In genomic region chr6:122609881-122610689, GRCh38 we compare ENCODE assay signal across 1 cellular context.
TF ChIP-seq lines count a peak whose summit lies in the region.

TSS of gene PKIB (plus strand) at chr6:122610405. CDS start at chr6:122717795, 107,390 bp downstream.

TF ChIP-seq in HepG2, 621 proteins besides CTCF, POLR2A, EP300 and RAD21 (continued from another document):
- TF ChIP-seq, protein P1, sequence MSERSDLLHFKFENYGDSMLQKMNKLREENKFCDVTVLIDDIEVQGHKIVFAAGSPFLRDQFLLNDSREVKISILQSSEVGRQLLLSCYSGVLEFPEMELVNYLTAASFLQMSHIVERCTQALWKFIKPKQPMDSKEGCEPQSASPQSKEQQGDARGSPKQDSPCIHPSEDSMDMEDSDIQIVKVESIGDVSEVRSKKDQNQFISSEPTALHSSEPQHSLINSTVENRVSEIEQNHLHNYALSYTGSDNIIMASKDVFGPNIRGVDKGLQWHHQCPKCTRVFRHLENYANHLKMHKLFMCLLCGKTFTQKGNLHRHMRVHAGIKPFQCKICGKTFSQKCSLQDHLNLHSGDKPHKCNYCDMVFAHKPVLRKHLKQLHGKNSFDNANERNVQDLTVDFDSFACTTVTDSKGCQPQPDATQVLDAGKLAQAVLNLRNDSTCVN (CRISPR knock-in tag; IDR thresholded peaks at IDR 0.05; ENCODE audit: borderline replicate concordance), result peak; percentile 51; the same call in 1 of the 2 replicates
- no peak for TF ChIP-seq ZBTB49 (CRISPR knock-in tag; IDR thresholded peaks at IDR 0.05; ENCODE audit: borderline replicate concordance)
- no peak for TF ChIP-seq ZNF766 (CRISPR knock-in tag; IDR thresholded peaks at IDR 0.05; ENCODE audit: borderline replicate concordance)
